Comparison of ENCODE assay signal across 2 cellular contexts in the genomic region with DNA sequence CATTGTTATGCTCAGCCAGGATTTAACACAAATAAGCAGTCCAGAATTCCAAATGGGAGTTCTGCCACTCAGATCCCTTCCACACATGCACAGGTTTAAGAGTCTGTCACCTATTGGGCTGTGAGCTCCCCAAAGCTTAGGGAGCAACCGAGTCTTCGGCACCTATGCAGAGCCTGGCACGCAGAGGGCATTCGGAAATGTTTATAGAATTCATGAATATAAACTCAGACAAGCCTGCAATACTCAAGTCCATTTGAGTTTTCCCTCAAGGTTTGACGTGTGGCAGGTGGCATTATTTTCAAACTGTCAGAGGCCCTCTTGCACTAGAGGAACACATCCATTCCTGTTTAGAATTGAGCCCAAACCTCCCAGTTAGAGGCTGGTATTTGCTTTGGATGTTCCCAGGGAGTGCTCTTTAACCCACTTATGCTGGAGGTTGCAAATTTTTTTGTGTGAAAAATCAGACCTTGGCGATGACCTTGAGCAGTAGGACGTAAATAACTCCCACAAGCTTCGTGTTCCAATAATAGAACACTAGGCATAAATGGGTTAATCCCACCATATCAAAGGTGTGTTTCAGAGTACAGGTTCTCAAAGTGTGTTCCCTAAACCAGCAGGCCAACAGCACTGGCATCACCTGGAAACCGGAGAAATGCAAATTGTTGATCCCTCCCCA.
A peak's percentile ranks its signal among the peaks of the same experiment; 100 is the strongest.
TF ChIP-seq lines count a peak whose summit lies in the region.

No MANE protein-coding gene starts in this region.

TF ChIP-seq in HepG2, 621 proteins besides CTCF, POLR2A, EP300 and RAD21 (continues in another document):
- TF ChIP-seq ZHX1 (CRISPR knock-in tag; IDR thresholded peaks at IDR 0.05; ENCODE audit: low read depth) = no peak
- 0 out of 2 replicates have a peak, but pooled peaks have one; percentile 29 for TF ChIP-seq ZNF691 (CRISPR knock-in tag; IDR thresholded peaks at IDR 0.05; ENCODE audit: borderline replicate concordance, low read depth)
- no peak for TF ChIP-seq ZNF720 (CRISPR knock-in tag; IDR thresholded peaks at IDR 0.05)
- TF ChIP-seq, protein P1, sequence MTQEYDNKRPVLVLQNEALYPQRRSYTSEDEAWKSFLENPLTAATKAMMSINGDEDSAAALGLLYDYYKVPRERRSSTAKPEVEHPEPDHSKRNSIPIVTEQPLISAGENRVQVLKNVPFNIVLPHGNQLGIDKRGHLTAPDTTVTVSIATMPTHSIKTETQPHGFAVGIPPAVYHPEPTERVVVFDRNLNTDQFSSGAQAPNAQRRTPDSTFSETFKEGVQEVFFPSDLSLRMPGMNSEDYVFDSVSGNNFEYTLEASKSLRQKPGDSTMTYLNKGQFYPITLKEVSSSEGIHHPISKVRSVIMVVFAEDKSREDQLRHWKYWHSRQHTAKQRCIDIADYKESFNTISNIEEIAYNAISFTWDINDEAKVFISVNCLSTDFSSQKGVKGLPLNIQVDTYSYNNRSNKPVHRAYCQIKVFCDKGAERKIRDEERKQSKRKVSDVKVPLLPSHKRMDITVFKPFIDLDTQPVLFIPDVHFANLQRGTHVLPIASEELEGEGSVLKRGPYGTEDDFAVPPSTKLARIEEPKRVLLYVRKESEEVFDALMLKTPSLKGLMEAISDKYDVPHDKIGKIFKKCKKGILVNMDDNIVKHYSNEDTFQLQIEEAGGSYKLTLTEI (CRISPR knock-in tag; conservative IDR thresholded peaks at IDR 0.05) = no peak
- 0 out of 2 replicates have a peak, but pooled peaks have one; percentile 23 for TF ChIP-seq PITX1 (CRISPR knock-in tag; IDR thresholded peaks at IDR 0.05)
- no peak for TF ChIP-seq ATF1 (CRISPR knock-in tag; IDR thresholded peaks at IDR 0.05)
- no peak for TF ChIP-seq ZNF432 (CRISPR knock-in tag; IDR thresholded peaks at IDR 0.05; ENCODE audit: borderline replicate concordance)
- TF ChIP-seq ZFP36L2 (CRISPR knock-in tag; IDR thresholded peaks at IDR 0.05) = no peak
- no peak for TF ChIP-seq ZFP90 (CRISPR knock-in tag; IDR thresholded peaks at IDR 0.05; ENCODE audit: borderline replicate concordance)
- no peak for TF ChIP-seq SYNCRIP (IDR thresholded peaks at IDR 0.05; ENCODE audit: insufficient read depth, low read depth, low read length)
- TF ChIP-seq ARID2 (CRISPR knock-in tag; IDR thresholded peaks at IDR 0.05; ENCODE audit: borderline replicate concordance) = no peak
- 0 out of 2 replicates have a peak, but pooled peaks have one; percentile 18 for TF ChIP-seq BCL6 (CRISPR knock-in tag; IDR thresholded peaks at IDR 0.05)
- TF ChIP-seq, protein P2, sequence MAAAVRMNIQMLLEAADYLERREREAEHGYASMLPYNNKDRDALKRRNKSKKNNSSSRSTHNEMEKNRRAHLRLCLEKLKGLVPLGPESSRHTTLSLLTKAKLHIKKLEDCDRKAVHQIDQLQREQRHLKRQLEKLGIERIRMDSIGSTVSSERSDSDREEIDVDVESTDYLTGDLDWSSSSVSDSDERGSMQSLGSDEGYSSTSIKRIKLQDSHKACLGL (CRISPR knock-in tag; IDR thresholded peaks at IDR 0.05) = no peak
- TF ChIP-seq RXRB (CRISPR knock-in tag; IDR thresholded peaks at IDR 0.05; ENCODE audit: borderline replicate concordance) = peak; percentile 82
- TF ChIP-seq ZNF451 (CRISPR knock-in tag; IDR thresholded peaks at IDR 0.05) = no peak
- peak; percentile 35 for TF ChIP-seq SKI (IDR thresholded peaks at IDR 0.05; ENCODE audit: partially characterized antibody)
- TF ChIP-seq SRY (CRISPR knock-in tag; IDR thresholded peaks at IDR 0.05) = no peak
- TF ChIP-seq, protein P3, sequence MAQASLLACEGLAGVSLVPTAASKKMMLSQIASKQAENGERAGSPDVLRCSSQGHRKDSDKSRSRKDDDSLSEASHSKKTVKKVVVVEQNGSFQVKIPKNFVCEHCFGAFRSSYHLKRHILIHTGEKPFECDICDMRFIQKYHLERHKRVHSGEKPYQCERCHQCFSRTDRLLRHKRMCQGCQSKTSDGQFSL (CRISPR knock-in tag; IDR thresholded peaks at IDR 0.05) = no peak
- TF ChIP-seq RARA (CRISPR knock-in tag; IDR thresholded peaks at IDR 0.05) = no peak
- peak; percentile 98 for TF ChIP-seq MEF2D (CRISPR knock-in tag; IDR thresholded peaks at IDR 0.05)
- TF ChIP-seq KAT7 (CRISPR knock-in tag; IDR thresholded peaks at IDR 0.05; ENCODE audit: borderline replicate concordance) = no peak

TF ChIP-seq in WTC11, 78 proteins besides CTCF, POLR2A, EP300 and RAD21 (continued from another document):
- TF ChIP-seq, protein P4, sequence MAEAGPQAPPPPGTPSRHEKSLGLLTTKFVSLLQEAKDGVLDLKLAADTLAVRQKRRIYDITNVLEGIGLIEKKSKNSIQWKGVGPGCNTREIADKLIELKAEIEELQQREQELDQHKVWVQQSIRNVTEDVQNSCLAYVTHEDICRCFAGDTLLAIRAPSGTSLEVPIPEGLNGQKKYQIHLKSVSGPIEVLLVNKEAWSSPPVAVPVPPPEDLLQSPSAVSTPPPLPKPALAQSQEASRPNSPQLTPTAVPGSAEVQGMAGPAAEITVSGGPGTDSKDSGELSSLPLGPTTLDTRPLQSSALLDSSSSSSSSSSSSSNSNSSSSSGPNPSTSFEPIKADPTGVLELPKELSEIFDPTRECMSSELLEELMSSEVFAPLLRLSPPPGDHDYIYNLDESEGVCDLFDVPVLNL (CRISPR knock-in tag; IDR thresholded peaks at IDR 0.05; ENCODE audit: borderline replicate concordance, low read depth) = no peak
- no peak for TF ChIP-seq NFYB (CRISPR knock-in tag; conservative IDR thresholded peaks at IDR 0.05; ENCODE audit: low read depth)
- TF ChIP-seq NFATC4 (CRISPR knock-in tag; IDR thresholded peaks at IDR 0.05) = no peak
